ENCODE assay signal across 1 cellular context in the genomic region with DNA sequence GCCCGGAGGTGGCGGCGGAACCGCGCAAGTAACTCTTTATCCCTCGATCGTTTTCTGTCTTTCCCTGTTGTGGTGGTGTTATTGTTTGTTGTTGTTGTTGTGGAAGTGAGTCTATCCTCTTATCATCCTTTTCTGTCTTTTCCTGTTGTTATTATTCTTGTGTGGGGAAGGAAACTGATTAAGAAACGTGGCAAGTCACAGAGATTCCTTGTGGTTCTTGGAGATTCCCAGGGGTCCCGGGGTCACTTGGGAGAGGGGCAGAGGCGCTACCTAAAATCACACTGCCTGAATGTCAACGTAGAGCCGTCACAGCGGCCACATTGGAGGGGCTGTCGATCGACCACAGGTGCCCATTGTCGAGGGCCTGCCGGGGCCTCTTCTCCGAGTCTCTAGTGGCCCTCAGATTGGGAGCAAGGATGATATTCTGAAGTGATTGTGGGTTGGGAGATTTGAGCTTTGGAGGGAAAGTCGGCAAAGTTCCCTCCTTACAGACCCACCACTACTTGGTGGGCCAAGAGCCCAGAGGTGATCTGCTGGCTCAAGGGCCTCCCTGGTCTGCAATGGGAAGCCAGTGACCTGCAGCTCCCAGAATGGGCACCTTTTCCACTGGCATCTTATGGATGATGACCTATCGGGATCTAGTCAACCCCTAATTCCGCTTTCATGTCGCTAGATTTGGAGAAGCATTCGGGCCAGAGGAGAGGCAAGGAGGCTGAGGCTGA.
TF ChIP-seq lines count a peak whose summit lies in the region.

No MANE protein-coding gene starts in this region.

TF ChIP-seq in H1, 55 proteins besides CTCF, POLR2A, EP300 and RAD21 (continued from another document):
- TF ChIP-seq, protein P1, sequence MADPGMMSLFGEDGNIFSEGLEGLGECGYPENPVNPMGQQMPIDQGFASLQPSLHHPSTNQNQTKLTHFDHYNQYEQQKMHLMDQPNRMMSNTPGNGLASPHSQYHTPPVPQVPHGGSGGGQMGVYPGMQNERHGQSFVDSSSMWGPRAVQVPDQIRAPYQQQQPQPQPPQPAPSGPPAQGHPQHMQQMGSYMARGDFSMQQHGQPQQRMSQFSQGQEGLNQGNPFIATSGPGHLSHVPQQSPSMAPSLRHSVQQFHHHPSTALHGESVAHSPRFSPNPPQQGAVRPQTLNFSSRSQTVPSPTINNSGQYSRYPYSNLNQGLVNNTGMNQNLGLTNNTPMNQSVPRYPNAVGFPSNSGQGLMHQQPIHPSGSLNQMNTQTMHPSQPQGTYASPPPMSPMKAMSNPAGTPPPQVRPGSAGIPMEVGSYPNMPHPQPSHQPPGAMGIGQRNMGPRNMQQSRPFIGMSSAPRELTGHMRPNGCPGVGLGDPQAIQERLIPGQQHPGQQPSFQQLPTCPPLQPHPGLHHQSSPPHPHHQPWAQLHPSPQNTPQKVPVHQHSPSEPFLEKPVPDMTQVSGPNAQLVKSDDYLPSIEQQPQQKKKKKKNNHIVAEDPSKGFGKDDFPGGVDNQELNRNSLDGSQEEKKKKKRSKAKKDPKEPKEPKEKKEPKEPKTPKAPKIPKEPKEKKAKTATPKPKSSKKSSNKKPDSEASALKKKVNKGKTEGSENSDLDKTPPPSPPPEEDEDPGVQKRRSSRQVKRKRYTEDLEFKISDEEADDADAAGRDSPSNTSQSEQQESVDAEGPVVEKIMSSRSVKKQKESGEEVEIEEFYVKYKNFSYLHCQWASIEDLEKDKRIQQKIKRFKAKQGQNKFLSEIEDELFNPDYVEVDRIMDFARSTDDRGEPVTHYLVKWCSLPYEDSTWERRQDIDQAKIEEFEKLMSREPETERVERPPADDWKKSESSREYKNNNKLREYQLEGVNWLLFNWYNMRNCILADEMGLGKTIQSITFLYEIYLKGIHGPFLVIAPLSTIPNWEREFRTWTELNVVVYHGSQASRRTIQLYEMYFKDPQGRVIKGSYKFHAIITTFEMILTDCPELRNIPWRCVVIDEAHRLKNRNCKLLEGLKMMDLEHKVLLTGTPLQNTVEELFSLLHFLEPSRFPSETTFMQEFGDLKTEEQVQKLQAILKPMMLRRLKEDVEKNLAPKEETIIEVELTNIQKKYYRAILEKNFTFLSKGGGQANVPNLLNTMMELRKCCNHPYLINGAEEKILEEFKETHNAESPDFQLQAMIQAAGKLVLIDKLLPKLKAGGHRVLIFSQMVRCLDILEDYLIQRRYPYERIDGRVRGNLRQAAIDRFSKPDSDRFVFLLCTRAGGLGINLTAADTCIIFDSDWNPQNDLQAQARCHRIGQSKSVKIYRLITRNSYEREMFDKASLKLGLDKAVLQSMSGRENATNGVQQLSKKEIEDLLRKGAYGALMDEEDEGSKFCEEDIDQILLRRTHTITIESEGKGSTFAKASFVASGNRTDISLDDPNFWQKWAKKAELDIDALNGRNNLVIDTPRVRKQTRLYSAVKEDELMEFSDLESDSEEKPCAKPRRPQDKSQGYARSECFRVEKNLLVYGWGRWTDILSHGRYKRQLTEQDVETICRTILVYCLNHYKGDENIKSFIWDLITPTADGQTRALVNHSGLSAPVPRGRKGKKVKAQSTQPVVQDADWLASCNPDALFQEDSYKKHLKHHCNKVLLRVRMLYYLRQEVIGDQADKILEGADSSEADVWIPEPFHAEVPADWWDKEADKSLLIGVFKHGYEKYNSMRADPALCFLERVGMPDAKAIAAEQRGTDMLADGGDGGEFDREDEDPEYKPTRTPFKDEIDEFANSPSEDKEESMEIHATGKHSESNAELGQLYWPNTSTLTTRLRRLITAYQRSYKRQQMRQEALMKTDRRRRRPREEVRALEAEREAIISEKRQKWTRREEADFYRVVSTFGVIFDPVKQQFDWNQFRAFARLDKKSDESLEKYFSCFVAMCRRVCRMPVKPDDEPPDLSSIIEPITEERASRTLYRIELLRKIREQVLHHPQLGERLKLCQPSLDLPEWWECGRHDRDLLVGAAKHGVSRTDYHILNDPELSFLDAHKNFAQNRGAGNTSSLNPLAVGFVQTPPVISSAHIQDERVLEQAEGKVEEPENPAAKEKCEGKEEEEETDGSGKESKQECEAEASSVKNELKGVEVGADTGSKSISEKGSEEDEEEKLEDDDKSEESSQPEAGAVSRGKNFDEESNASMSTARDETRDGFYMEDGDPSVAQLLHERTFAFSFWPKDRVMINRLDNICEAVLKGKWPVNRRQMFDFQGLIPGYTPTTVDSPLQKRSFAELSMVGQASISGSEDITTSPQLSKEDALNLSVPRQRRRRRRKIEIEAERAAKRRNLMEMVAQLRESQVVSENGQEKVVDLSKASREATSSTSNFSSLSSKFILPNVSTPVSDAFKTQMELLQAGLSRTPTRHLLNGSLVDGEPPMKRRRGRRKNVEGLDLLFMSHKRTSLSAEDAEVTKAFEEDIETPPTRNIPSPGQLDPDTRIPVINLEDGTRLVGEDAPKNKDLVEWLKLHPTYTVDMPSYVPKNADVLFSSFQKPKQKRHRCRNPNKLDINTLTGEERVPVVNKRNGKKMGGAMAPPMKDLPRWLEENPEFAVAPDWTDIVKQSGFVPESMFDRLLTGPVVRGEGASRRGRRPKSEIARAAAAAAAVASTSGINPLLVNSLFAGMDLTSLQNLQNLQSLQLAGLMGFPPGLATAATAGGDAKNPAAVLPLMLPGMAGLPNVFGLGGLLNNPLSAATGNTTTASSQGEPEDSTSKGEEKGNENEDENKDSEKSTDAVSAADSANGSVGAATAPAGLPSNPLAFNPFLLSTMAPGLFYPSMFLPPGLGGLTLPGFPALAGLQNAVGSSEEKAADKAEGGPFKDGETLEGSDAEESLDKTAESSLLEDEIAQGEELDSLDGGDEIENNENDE (IDR thresholded peaks at IDR 0.05; ENCODE audit: insufficient replicate concordance, low read length), result no peak
- TF ChIP-seq TEAD4 (IDR thresholded peaks at IDR 0.05; ENCODE audit: low read depth, low read length), result no peak
- TF ChIP-seq CBX8 (IDR thresholded peaks at IDR 0.05; ENCODE audit: borderline replicate concordance, low read depth, low read length), result no peak
- TF ChIP-seq BACH1 (IDR thresholded peaks at IDR 0.05; ENCODE audit: low read length), result no peak
- TF ChIP-seq YY1 (IDR thresholded peaks at IDR 0.05; ENCODE audit: low read depth, low read length), result peak; percentile 75; the same call in 1 of the 2 replicates
- no peak for TF ChIP-seq SP4 (IDR thresholded peaks at IDR 0.05; ENCODE audit: low read length)
- TF ChIP-seq KDM5A (IDR thresholded peaks at IDR 0.05; ENCODE audit: low read length), result no peak
- TF ChIP-seq EGR1 (IDR thresholded peaks at IDR 0.05; ENCODE audit: borderline replicate concordance, low read depth, low read length), result no peak
- no peak for TF ChIP-seq POU5F1 (IDR thresholded peaks at IDR 0.05; ENCODE audit: low read depth, low read length)
- TF ChIP-seq, protein P2, sequence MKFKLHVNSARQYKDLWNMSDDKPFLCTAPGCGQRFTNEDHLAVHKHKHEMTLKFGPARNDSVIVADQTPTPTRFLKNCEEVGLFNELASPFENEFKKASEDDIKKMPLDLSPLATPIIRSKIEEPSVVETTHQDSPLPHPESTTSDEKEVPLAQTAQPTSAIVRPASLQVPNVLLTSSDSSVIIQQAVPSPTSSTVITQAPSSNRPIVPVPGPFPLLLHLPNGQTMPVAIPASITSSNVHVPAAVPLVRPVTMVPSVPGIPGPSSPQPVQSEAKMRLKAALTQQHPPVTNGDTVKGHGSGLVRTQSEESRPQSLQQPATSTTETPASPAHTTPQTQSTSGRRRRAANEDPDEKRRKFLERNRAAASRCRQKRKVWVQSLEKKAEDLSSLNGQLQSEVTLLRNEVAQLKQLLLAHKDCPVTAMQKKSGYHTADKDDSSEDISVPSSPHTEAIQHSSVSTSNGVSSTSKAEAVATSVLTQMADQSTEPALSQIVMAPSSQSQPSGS (IDR thresholded peaks at IDR 0.05; ENCODE audit: low read length), result no peak
- TF ChIP-seq HDAC2 (IDR thresholded peaks at IDR 0.05; ENCODE audit: borderline replicate concordance in 1 of 2, low read depth in 2 of 2, low read length in 2 of 2), result no peak; a peak in 1 of 4 replicates
- TF ChIP-seq ZNF274 (IDR thresholded peaks at IDR 0.05; ENCODE audit: borderline replicate concordance, extremely low read depth, low read length), result no peak
- TF ChIP-seq, protein P3, sequence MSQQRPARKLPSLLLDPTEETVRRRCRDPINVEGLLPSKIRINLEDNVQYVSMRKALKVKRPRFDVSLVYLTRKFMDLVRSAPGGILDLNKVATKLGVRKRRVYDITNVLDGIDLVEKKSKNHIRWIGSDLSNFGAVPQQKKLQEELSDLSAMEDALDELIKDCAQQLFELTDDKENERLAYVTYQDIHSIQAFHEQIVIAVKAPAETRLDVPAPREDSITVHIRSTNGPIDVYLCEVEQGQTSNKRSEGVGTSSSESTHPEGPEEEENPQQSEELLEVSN (IDR thresholded peaks at IDR 0.05), result peak; percentile 27; the same call in 1 of the 2 replicates
- TF ChIP-seq, protein P4, sequence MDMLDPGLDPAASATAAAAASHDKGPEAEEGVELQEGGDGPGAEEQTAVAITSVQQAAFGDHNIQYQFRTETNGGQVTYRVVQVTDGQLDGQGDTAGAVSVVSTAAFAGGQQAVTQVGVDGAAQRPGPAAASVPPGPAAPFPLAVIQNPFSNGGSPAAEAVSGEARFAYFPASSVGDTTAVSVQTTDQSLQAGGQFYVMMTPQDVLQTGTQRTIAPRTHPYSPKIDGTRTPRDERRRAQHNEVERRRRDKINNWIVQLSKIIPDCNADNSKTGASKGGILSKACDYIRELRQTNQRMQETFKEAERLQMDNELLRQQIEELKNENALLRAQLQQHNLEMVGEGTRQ (IDR thresholded peaks at IDR 0.05; ENCODE audit: low read length), result no peak
- TF ChIP-seq MAFK (IDR thresholded peaks at IDR 0.05; ENCODE audit: low read depth, low read length), result no peak
- no peak for TF ChIP-seq TAF7 (optimal IDR thresholded peaks at IDR 0.05; ENCODE audit: borderline replicate concordance, low read depth, low read length)
- TF ChIP-seq RXRA (IDR thresholded peaks at IDR 0.05; ENCODE audit: insufficient read depth, low read depth, low read length), result no peak
- TF ChIP-seq, protein P5, sequence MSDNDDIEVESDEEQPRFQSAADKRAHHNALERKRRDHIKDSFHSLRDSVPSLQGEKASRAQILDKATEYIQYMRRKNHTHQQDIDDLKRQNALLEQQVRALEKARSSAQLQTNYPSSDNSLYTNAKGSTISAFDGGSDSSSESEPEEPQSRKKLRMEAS (IDR thresholded peaks at IDR 0.05), result no peak
TF ChIP-seq in H1: peak in this region for 4.
